1 cellular context compared by ENCODE assay signal in genomic region chr19:38336638-38337359, GRCh38.
TF ChIP-seq lines count a peak whose summit lies in the region.

No MANE protein-coding gene starts in this region.

TF ChIP-seq in K562, 482 proteins besides CTCF, POLR2A, EP300 and RAD21 (continued from another document and continues in another):
- TF ChIP-seq ZNF584 (CRISPR knock-in tag; IDR thresholded peaks at IDR 0.05; ENCODE audit: low read depth) (no peak), YY1 (IDR thresholded peaks at IDR 0.05; ENCODE audit: borderline replicate concordance in 1 of 3, control insufficient read depth in 1 of 3, extremely low read depth in 1 of 3, insufficient read depth in 3 of 3, insufficient read length in 1 of 3, insufficient replicate concordance in 2 of 3, low read depth in 1 of 3, low read length in 2 of 3) (peak in 1 of 3 experiments; percentile 14), PREB (CRISPR knock-in tag; IDR thresholded peaks at IDR 0.05) (no peak), ID3 (CRISPR knock-in tag; IDR thresholded peaks at IDR 0.05) (no peak), ID3 (tag; IDR thresholded peaks at IDR 0.05) (no peak), FIP1L1 (IDR thresholded peaks at IDR 0.05; ENCODE audit: low read depth, low read length, poor library complexity, severe bottlenecking) (no peak), TSHZ1 (CRISPR knock-in tag; IDR thresholded peaks at IDR 0.05) (no peak), KLF13 (tag; IDR thresholded peaks at IDR 0.05; ENCODE audit: borderline replicate concordance, low read depth) (no peak), SNRNP70 (optimal IDR thresholded peaks at IDR 0.05; ENCODE audit: low read depth, low read length) (no peak), MXI1 (IDR thresholded peaks at IDR 0.05; ENCODE audit: low read depth, low read length) (0 out of 2 replicates have a peak, but pooled peaks have one; percentile 68), CBFA2T2 (conservative IDR thresholded peaks at IDR 0.05) (no peak), HOXB6 (CRISPR knock-in tag; IDR thresholded peaks at IDR 0.05; ENCODE audit: borderline replicate concordance) (no peak), TGIF2 (CRISPR knock-in tag; IDR thresholded peaks at IDR 0.05) (no peak), ATF2 (CRISPR knock-in tag; IDR thresholded peaks at IDR 0.05) (no peak), EWSR1 (IDR thresholded peaks at IDR 0.05; ENCODE audit: borderline replicate concordance, low read depth, partially characterized antibody) (no peak), ZNF24 (IDR thresholded peaks at IDR 0.05) (no peak), PTTG1 (tag; IDR thresholded peaks at IDR 0.05; ENCODE audit: low read depth) (no peak), CAMTA2 (CRISPR knock-in tag; conservative IDR thresholded peaks at IDR 0.05) (no peak), SETDB1 (IDR thresholded peaks at IDR 0.05; ENCODE audit: low read length) (no peak), SREBF1 (IDR thresholded peaks at IDR 0.05; ENCODE audit: borderline replicate concordance, low read depth, low read length) (no peak), ZNF445 (CRISPR knock-in tag; IDR thresholded peaks at IDR 0.05; ENCODE audit: low read depth) (no peak), SOX6 (IDR thresholded peaks at IDR 0.05) (no peak), SP1 (CRISPR knock-in tag; IDR thresholded peaks at IDR 0.05) (peak; percentile 46), SMARCA4 (IDR thresholded peaks at IDR 0.05) (peak; percentile 41; the same call in 1 of the 2 replicates), FOXK1 (CRISPR knock-in tag; IDR thresholded peaks at IDR 0.05; ENCODE audit: borderline replicate concordance) (no peak), NBN (IDR thresholded peaks at IDR 0.05; ENCODE audit: low read depth) (peak; percentile 89), THRAP3 (IDR thresholded peaks at IDR 0.05; ENCODE audit: borderline replicate concordance) (peak; percentile 89), NONO (IDR thresholded peaks at IDR 0.05; ENCODE audit: low read depth in 2 of 2, low read length in 1 of 2) (no peak), MYNN (IDR thresholded peaks at IDR 0.05) (no peak), MYNN (CRISPR knock-in tag; IDR thresholded peaks at IDR 0.05) (no peak), RHOXF2B (CRISPR knock-in tag; conservative IDR thresholded peaks at IDR 0.05) (no peak), FOXM1 (IDR thresholded peaks at IDR 0.05; ENCODE audit: low read depth) (no peak), FOXM1 (CRISPR knock-in tag; IDR thresholded peaks at IDR 0.05; ENCODE audit: low read depth) (no peak), SIN3A (IDR thresholded peaks at IDR 0.05; ENCODE audit: borderline replicate concordance in 2 of 2, control insufficient read depth in 1 of 2, low read depth in 2 of 2, low read length in 2 of 2) (no peak), ZNF316 (IDR thresholded peaks at IDR 0.05) (peak; percentile 62; the same call in 1 of the 2 replicates), TRIM24 (IDR thresholded peaks at IDR 0.05) (peak in 1 of 2 experiments; percentile 39; a peak in 2 of 4 replicates), THRB (CRISPR knock-in tag; conservative IDR thresholded peaks at IDR 0.05) (peak; percentile 76; the same call in 1 of the 2 replicates), HES1 (IDR thresholded peaks at IDR 0.05; ENCODE audit: low read depth) (no peak), ARID3B (CRISPR knock-in tag; IDR thresholded peaks at IDR 0.05; ENCODE audit: borderline replicate concordance) (no peak), USF2 (CRISPR knock-in tag; IDR thresholded peaks at IDR 0.05) (no peak), ERF (CRISPR knock-in tag; IDR thresholded peaks at IDR 0.05) (no peak), ZNF707 (CRISPR knock-in tag; conservative IDR thresholded peaks at IDR 0.05) (no peak), ZSCAN32 (CRISPR knock-in tag; IDR thresholded peaks at IDR 0.05) (no peak), NFRKB (IDR thresholded peaks at IDR 0.05; ENCODE audit: low read depth) (no peak), MTA3 (IDR thresholded peaks at IDR 0.05; ENCODE audit: borderline replicate concordance) (no peak), ARID1B (IDR thresholded peaks at IDR 0.05) (peak; percentile 25), RUNX1 (IDR thresholded peaks at IDR 0.05; ENCODE audit: low read depth) (no peak), ZNF224 (CRISPR knock-in tag; IDR thresholded peaks at IDR 0.05) (no peak), MXD1 (CRISPR knock-in tag; IDR thresholded peaks at IDR 0.05; ENCODE audit: borderline replicate concordance, poor library complexity, severe bottlenecking) (no peak), C11orf30 (IDR thresholded peaks at IDR 0.05; ENCODE audit: low read depth) (no peak), SRSF7 (optimal IDR thresholded peaks at IDR 0.05; ENCODE audit: low read depth, low read length) (no peak), RREB1 (CRISPR knock-in tag; IDR thresholded peaks at IDR 0.05) (no peak), SRSF1 (IDR thresholded peaks at IDR 0.05; ENCODE audit: low read depth, low read length) (no peak), MED1 (CRISPR knock-in tag; IDR thresholded peaks at IDR 0.05; ENCODE audit: borderline replicate concordance) (no peak), JUN (IDR thresholded peaks at IDR 0.05; ENCODE audit: borderline replicate concordance, low read depth, low read length) (no peak), JUN (CRISPR knock-in tag; IDR thresholded peaks at IDR 0.05; ENCODE audit: borderline replicate concordance) (no peak)
